Comparison of ENCODE assay signal across 9 cellular contexts in genomic region chr5:87231037-87231808, GRCh38. TPM values are rescaled to one million over a fixed set of nuclear protein-coding genes. Genes with fewer than 3 reads are reported as not detected.
DNase-seq lines count a peak whose midpoint lies in the region; ATAC-seq, FAIRE-seq and TF ChIP-seq lines count a peak whose summit lies in the region.
"Had no signal": no experiment of that assay in that cellular context is flagged by ENCODE, and none has a peak within 500 bp of the region (broad histone marks: within the 10 kb centered on the region; RNA-seq: fewer than 3 reads in every experiment).

No MANE protein-coding gene starts in this region.

- TF ChIP-seq CTCF in HFFc6 (IDR thresholded peaks at IDR 0.05) (no peak), endodermal cell (conservative IDR thresholded peaks at IDR 0.05) (no peak), upper lobe of right lung (IDR thresholded peaks at IDR 0.05) (no peak)

- peaks cover 0 to 4% of the 10 kb centered on the region in 2 experiments for H3K4me1 ChIP-seq in trophoblast cell (ENCODE audit: control insufficient read depth in 1 of 2, insufficient read depth in 2 of 2, low read length in 2 of 2)
- H3K4me1 ChIP-seq in endodermal cell (ENCODE audit: control insufficient read depth, insufficient read depth, low read length): no peaks in the 10 kb centered on the region
- H3K4me1 ChIP-seq in upper lobe of right lung: no peaks in the 10 kb centered on the region

- H3K4me3 ChIP-seq in trophoblast cell (ENCODE audit: low read depth, low read length) (no peak overlapping the region), endodermal cell (ENCODE audit: low read length) (no peak overlapping the region), upper lobe of right lung (no peak overlapping the region)

- no peaks in the 10 kb centered on the region for H3K36me3 Mint-ChIP-seq in HFFc6 (ENCODE audit: low read depth)
- no peaks in the 10 kb centered on the region for H3K36me3 Mint-ChIP-seq in endodermal cell (ENCODE audit: low read depth)

- H4K12ac ChIP-seq in trophoblast cell (ENCODE audit: low read depth, low read length): no peak overlapping the region

- H3K9ac ChIP-seq in trophoblast cell (ENCODE audit: low read length) (no peak overlapping the region), endodermal cell (ENCODE audit: extremely low read depth, low read length, poor library complexity, severe bottlenecking) (no peak overlapping the region)

- H3K27ac ChIP-seq in trophoblast cell (ENCODE audit: low read depth, low read length) (no peak overlapping the region), endodermal cell (ENCODE audit: low read depth, low read length) (no peak overlapping the region), upper lobe of right lung (no peak overlapping the region)

- peak overlapping the region; percentile 70 for H4K8ac ChIP-seq in trophoblast cell (ENCODE audit: low read depth, low read length)

- peak overlapping the region; percentile 47 for H4K91ac ChIP-seq in trophoblast cell (ENCODE audit: low read depth, low read length)

- H2BK5ac ChIP-seq in trophoblast cell (ENCODE audit: low read depth, low read length, poor library complexity): peak overlapping the region; percentile 76

- no peaks in the 10 kb centered on the region for H3K27me3 ChIP-seq in trophoblast cell (ENCODE audit: insufficient read depth, low read length)
- no peaks in the 10 kb centered on the region for H3K27me3 ChIP-seq in endodermal cell (ENCODE audit: control insufficient read depth, insufficient read depth, low read length, poor library complexity, severe bottlenecking)
- H3K27me3 ChIP-seq in upper lobe of right lung: no peaks in the 10 kb centered on the region

- H2AFZ ChIP-seq in trophoblast cell (ENCODE audit: insufficient read depth, low read length, poor library complexity): no peak overlapping the region

- ATAC-seq in HG03469 (IDR thresholded peaks at IDR 0.05; ENCODE audit: unreplicated experiment): peak; percentile 92
- ATAC-seq in upper lobe of right lung: no peak

- H3K9me3 ChIP-seq in trophoblast cell (ENCODE audit: insufficient read depth, low read depth, low read length): no peaks in the 10 kb centered on the region
- H3K9me3 ChIP-seq in endodermal cell (ENCODE audit: control insufficient read depth, low read length): no peaks in the 10 kb centered on the region
- no peaks in the 10 kb centered on the region for H3K9me3 ChIP-seq in upper lobe of right lung

- WGBS in trophoblast cell (ENCODE audit: extremely low coverage, insufficient coverage, insufficient read length): no CpG with 5 or more reads among the region's 5 CpGs
- 90 to 95% methylated on average over 4 to 5 of the region's 5 CpGs for WGBS in endodermal cell (ENCODE audit: insufficient coverage in 1 of 2, insufficient read length in 1 of 2), 2 experiments

- DNase-seq in GM19239 (ENCODE audit: insufficient read length, low spot score): no peak
- DNase-seq in HFFc6: no peak
- peak; percentile 12 to 50 for DNase-seq in trophoblast cell
- DNase-seq in endodermal cell: no peak
- DNase-seq in SHP77 treated with DMSO at 0.1 percent for 48 hours (lab: John Stamatoyannopoulos, UW): no peak
- DNase-seq in upper lobe of right lung: no peak
- DNase-seq: cortex of kidney, GDM1 had no signal

- peaks cover 5% of the 10 kb centered on the region for H3K79me1 ChIP-seq in trophoblast cell (ENCODE audit: low read length)

- peak overlapping the region; percentile 51 for H3K14ac ChIP-seq in trophoblast cell (ENCODE audit: low read length)

- no peaks in the 10 kb centered on the region for H3K79me2 ChIP-seq in trophoblast cell (ENCODE audit: control insufficient read depth, insufficient read depth, low read length, poor library complexity)

- H3K4me2 ChIP-seq in trophoblast cell (ENCODE audit: low read length): no peak overlapping the region

- H3K27ac Mint-ChIP-seq in HFFc6 (peak overlapping the region; percentile 8; the same call in 1 of the 2 replicates), endodermal cell (no peak overlapping the region)

- H3K18ac ChIP-seq in trophoblast cell (ENCODE audit: low read length): no peak overlapping the region

- intact Hi-C loops in upper lobe of right lung (cut with DNase I): no loop called here

- H3K4ac ChIP-seq in trophoblast cell (ENCODE audit: low read depth, low read length): no peak overlapping the region

- no peaks in the 10 kb centered on the region for H3K27me3 Mint-ChIP-seq in HFFc6 (ENCODE audit: insufficient read depth)
- H3K27me3 Mint-ChIP-seq in endodermal cell (ENCODE audit: insufficient read depth): no peaks in the 10 kb centered on the region

- H3K4me1 Mint-ChIP-seq in HFFc6 (ENCODE audit: low read depth) (peaks cover 15% of the 10 kb centered on the region), endodermal cell (peaks cover 8% of the 10 kb centered on the region)

- H2BK120ac ChIP-seq in trophoblast cell (ENCODE audit: insufficient read depth, low read length, poor library complexity): peak overlapping the region; percentile 83

- FAIRE-seq in GM19239 (lab: Jason Lieb, UNC): peak; percentile 99

- H3K4me3 Mint-ChIP-seq in HFFc6: no peak overlapping the region
- no peak overlapping the region for H3K4me3 Mint-ChIP-seq in endodermal cell

- no peak overlapping the region for H3K23ac ChIP-seq in trophoblast cell (ENCODE audit: low read length)

- H3K9me3 Mint-ChIP-seq in HFFc6 (no peaks in the 10 kb centered on the region), endodermal cell (no peaks in the 10 kb centered on the region)

- H2BK12ac ChIP-seq in trophoblast cell (ENCODE audit: low read length): peak overlapping the region; percentile 92

- no peak overlapping the region for H2AK5ac ChIP-seq in trophoblast cell (ENCODE audit: low read length)

- H3K36me3 ChIP-seq in trophoblast cell (ENCODE audit: control insufficient read depth in 1 of 2, insufficient read depth in 2 of 2, low read length in 2 of 2) (no peaks in the 10 kb centered on the region), endodermal cell (ENCODE audit: control insufficient read depth, insufficient read depth, low read length) (no peaks in the 10 kb centered on the region), upper lobe of right lung (no peaks in the 10 kb centered on the region)

RNA-seq across cellular contexts. Expression of gene RASA1, which starts 36.5 kb away (rescaled TPM):
- total RNA-seq in HFFc6 (2021; fragmentation: NEBNext Ultra II Directional; extraction: Animal tissue kit (Norgen Biotek cat#: 25700)): 10 to 100 TPM; 61.6 to 89.8 (median 64.9) TPM
- 124 and 129 TPM in 2 replicates for polyA plus RNA-seq in trophoblast cell (2013)
- total RNA-seq in endodermal cell (10 to 100 TPM; 50.9 to 63.0 TPM), upper lobe of right lung (28.5 TPM)
- 58.5 TPM for polyA plus RNA-seq in endodermal cell (2013, experiment 1 of 2)
- polyA plus RNA-seq in endodermal cell (2013, experiment 2 of 2): 54.2 TPM

Comparison
In these comparisons a context has a peak if more than half of its experiments do, and no peak if none do; other contexts are left out.
1. DNase-seq: peak in trophoblast cell (2 of 2); none in GM19239 (single experiment), HFFc6 (single experiment), endodermal cell (single experiment), SHP77 treated with DMSO at 0.1 percent for 48 hours (single experiment) and upper lobe of right lung (single experiment).